Comparison of ENCODE assay signal across 26 cellular contexts in genomic region chr17:68221786-68222185, GRCh38. TPM values are rescaled to one million over a fixed set of nuclear protein-coding genes. Genes with fewer than 3 reads are reported as not detected.
DNase-seq lines count a peak whose midpoint lies in the region; ATAC-seq and TF ChIP-seq lines count a peak whose summit lies in the region.
"Had no signal": no experiment of that assay in that cellular context is flagged by ENCODE, and none has a peak within 500 bp of the region (broad histone marks: within the 10 kb centered on the region; RNA-seq: fewer than 3 reads in every experiment).

No MANE protein-coding gene starts in this region.

- peaks cover 8% of the 10 kb centered on the region for H3K4me1 Mint-ChIP-seq in stimulated activated naive CD8-positive, alpha-beta T cell treated with anti-CD3 and anti-CD28 coated beads, Interleukin-15, Interleukin-2, amounts not matched to agents 100 ng/mL and 50 ng/mL, for 24 hours (ENCODE audit: low read depth)
- H3K4me1 Mint-ChIP-seq in stimulated activated naive CD8-positive, alpha-beta T cell treated with anti-CD3 and anti-CD28 coated beads, Interleukin-15, amount 100 ng/mL, for 72 hours, result peaks cover 15% of the 10 kb centered on the region
- H3K4me1 Mint-ChIP-seq in activated T-helper 2 cell treated with anti-CD3 and anti-CD28 coated beads, Interferon-gamma antibody, Interleukin-2, Interleukin-4, amounts not matched to agents 10 μg/mL and 5 μg/mL and 100 μg/mL, durations not matched to agents 14 hours and 24 hours and 36 hours (ENCODE audit: low read depth), result peaks cover 7% of the 10 kb centered on the region
- H3K4me1 Mint-ChIP-seq in naive B cell, result peaks cover 39 to 73% (median 62%) of the 10 kb centered on the region in 3 donors

- H3K4me3 Mint-ChIP-seq in stimulated activated naive CD8-positive, alpha-beta T cell treated with anti-CD3 and anti-CD28 coated beads, Interleukin-15, Interleukin-2, amounts not matched to agents 100 ng/mL and 50 ng/mL, for 24 hours, result no peak overlapping the region
- no peak overlapping the region for H3K4me3 Mint-ChIP-seq in stimulated activated naive CD8-positive, alpha-beta T cell treated with anti-CD3 and anti-CD28 coated beads, Interleukin-15, amount 100 ng/mL, for 72 hours
- H3K4me3 Mint-ChIP-seq in activated T-helper 2 cell treated with anti-CD3 and anti-CD28 coated beads, Interferon-gamma antibody, Interleukin-2, Interleukin-4, amounts not matched to agents 10 μg/mL and 5 μg/mL and 100 μg/mL, durations not matched to agents 14 hours and 24 hours and 36 hours (ENCODE audit: low read depth), result no peak overlapping the region
- H3K4me3 Mint-ChIP-seq in naive B cell, result peak overlapping the region in 2 of 8 donors; percentile 4 to 5
- H3K4me3 Mint-ChIP-seq: activated naive CD4-positive, alpha-beta T cell treated with anti-CD3 and anti-CD28 coated beads, Interleukin-2, amount 10 ng/mL, durations not matched to agents 7 days and 5 days; activated T-helper 1 cell treated with anti-CD3 and anti-CD28 coated beads, Interleukin-12 subunit alpha, Interleukin-12 subunit beta, Interleukin-2, Interleukin-4 antibody, amounts not matched to agents 30 ng/mL and 10 ng/mL and 1 ng/mL, durations not matched to agents 14 hours and 24 hours and 36 hours had no signal

- no peak for DNase-seq in stimulated activated naive CD8-positive, alpha-beta T cell treated with anti-CD3 and anti-CD28 coated beads, Interleukin-15, amount 100 ng/mL, for 72 hours
- no peak for DNase-seq in activated T-helper 2 cell treated with anti-CD3 and anti-CD28 coated beads, Interferon-gamma antibody, Interleukin-2, Interleukin-4, amounts not matched to agents 10 μg/mL and 5 μg/mL and 100 μg/mL, durations not matched to agents 14 hours and 24 hours and 36 hours (ENCODE audit: low spot score)
- DNase-seq in naive B cell (no peak), HEK293T (ENCODE audit: extremely low spot score) (no peak), GM10248 (ENCODE audit: extremely low spot score) (no peak), NCI-H524 treated with DMSO at 0.1 percent for 48 hours (lab: John Stamatoyannopoulos, UW) (no peak)
- DNase-seq: activated naive CD4-positive, alpha-beta T cell treated with anti-CD3 and anti-CD28 coated beads, Interleukin-2, amount 10 ng/mL, durations not matched to agents 7 days and 5 days; amygdala; BE2C; colonic mucosa; COR-L47; effector CD8-positive, alpha-beta T cell; erythroblast; foreskin fibroblast; GF-D8; heart right ventricle; mammary epithelial cell; stimulated activated CD4-positive, alpha-beta T cell treated with anti-CD3 and anti-CD28 coated beads, Interleukin-12 subunit alpha, Interleukin-12 subunit beta, amount 100 ng/mL, for 4 hours; stimulated activated CD4-positive, alpha-beta T cell treated with anti-CD3 and anti-CD28 coated beads, Interleukin-4, amount 100 ng/mL, for 1 hour; testis had no signal

- intact Hi-C loops in activated T-helper 2 cell treated with anti-CD3 and anti-CD28 coated beads, Interferon-gamma antibody, Interleukin-2, Interleukin-4, amounts not matched to agents 10 μg/mL and 5 μg/mL and 100 μg/mL, durations not matched to agents 14 hours and 24 hours and 36 hours (cut with micrococcal nuclease), result no loop called here

- POLR2A ChIA-PET in HEK293T (lab: Yijun Ruan, JAX) (interaction anchor here (1.5 kb wide), 1 partner anchor 26 kb away, joined by 4 read pairs; the partner anchor contains the start of gene AMZ2), GM10248 (lab: Yijun Ruan, JAX) (no interaction called here)

- ATAC-seq in stimulated activated naive CD8-positive, alpha-beta T cell treated with anti-CD3 and anti-CD28 coated beads, Interleukin-15, amount 100 ng/mL, for 72 hours, result no peak
- no peak for ATAC-seq in naive B cell (ENCODE audit: low read depth in 2 of 2)
- no peak for ATAC-seq in GM18498 (IDR thresholded peaks at IDR 0.05; ENCODE audit: unreplicated experiment)
- ATAC-seq: heart right ventricle, Right ventricle myocardium inferior, sciatic nerve had no signal

- peak overlapping the region; percentile 4 for H3K27ac Mint-ChIP-seq in stimulated activated naive CD8-positive, alpha-beta T cell treated with anti-CD3 and anti-CD28 coated beads, Interleukin-15, Interleukin-2, amounts not matched to agents 100 ng/mL and 50 ng/mL, for 24 hours
- peak overlapping the region in 1 of 2 donors; percentile 78 for H3K27ac Mint-ChIP-seq in stimulated activated naive CD8-positive, alpha-beta T cell treated with anti-CD3 and anti-CD28 coated beads, Interleukin-15, amount 100 ng/mL, for 72 hours
- peak overlapping the region; percentile 49 for H3K27ac Mint-ChIP-seq in activated T-helper 2 cell treated with anti-CD3 and anti-CD28 coated beads, Interferon-gamma antibody, Interleukin-2, Interleukin-4, amounts not matched to agents 10 μg/mL and 5 μg/mL and 100 μg/mL, durations not matched to agents 14 hours and 24 hours and 36 hours
- peak overlapping the region; percentile 21 to 89 (median 72) for H3K27ac Mint-ChIP-seq in naive B cell
- H3K27ac Mint-ChIP-seq: activated naive CD4-positive, alpha-beta T cell treated with anti-CD3 and anti-CD28 coated beads, Interleukin-2, amount 10 ng/mL, durations not matched to agents 7 days and 5 days; activated T-helper 1 cell treated with anti-CD3 and anti-CD28 coated beads, Interleukin-12 subunit alpha, Interleukin-12 subunit beta, Interleukin-2, Interleukin-4 antibody, amounts not matched to agents 30 ng/mL and 10 ng/mL and 1 ng/mL, durations not matched to agents 14 hours and 24 hours and 36 hours; progenitor cell of endocrine pancreas had no signal

- H3K36me3 Mint-ChIP-seq in stimulated activated naive CD8-positive, alpha-beta T cell treated with anti-CD3 and anti-CD28 coated beads, Interleukin-15, Interleukin-2, amounts not matched to agents 100 ng/mL and 50 ng/mL, for 24 hours (ENCODE audit: low read depth), result peaks cover 10% of the 10 kb centered on the region
- peaks cover 37% of the 10 kb centered on the region for H3K36me3 Mint-ChIP-seq in activated T-helper 2 cell treated with anti-CD3 and anti-CD28 coated beads, Interferon-gamma antibody, Interleukin-2, Interleukin-4, amounts not matched to agents 10 μg/mL and 5 μg/mL and 100 μg/mL, durations not matched to agents 14 hours and 24 hours and 36 hours (ENCODE audit: low read depth)
- H3K36me3 Mint-ChIP-seq in naive B cell, result peaks cover 0 to 12% of the 10 kb centered on the region in 2 donors

- no peak for TF ChIP-seq CTCF in GM10248 (IDR thresholded peaks at IDR 0.05; ENCODE audit: control extremely low read depth, extremely low read depth, low read depth, missing control alignments)

- CTCF ChIA-PET in HEK293T (lab: Yijun Ruan, JAX) (no interaction called here), GM10248 (lab: Yijun Ruan, JAX) (interaction anchor here (1.3 to 2.2 kb wide), 3 partner anchors 16 to 20 kb away, joined by 3 to 10 read pairs (median 4); no protein-coding TSS in a partner anchor)

- no peaks in the 10 kb centered on the region for H3K27me3 Mint-ChIP-seq in stimulated activated naive CD8-positive, alpha-beta T cell treated with anti-CD3 and anti-CD28 coated beads, Interleukin-15, Interleukin-2, amounts not matched to agents 100 ng/mL and 50 ng/mL, for 24 hours
- no peaks in the 10 kb centered on the region for H3K27me3 Mint-ChIP-seq in stimulated activated naive CD8-positive, alpha-beta T cell treated with anti-CD3 and anti-CD28 coated beads, Interleukin-15, amount 100 ng/mL, for 72 hours
- no peaks in the 10 kb centered on the region for H3K27me3 Mint-ChIP-seq in activated T-helper 2 cell treated with anti-CD3 and anti-CD28 coated beads, Interferon-gamma antibody, Interleukin-2, Interleukin-4, amounts not matched to agents 10 μg/mL and 5 μg/mL and 100 μg/mL, durations not matched to agents 14 hours and 24 hours and 36 hours (ENCODE audit: low read depth)
- H3K27me3 Mint-ChIP-seq in naive B cell, result no peaks in the 10 kb centered on the region
- H3K27me3 Mint-ChIP-seq: activated naive CD4-positive, alpha-beta T cell treated with anti-CD3 and anti-CD28 coated beads, Interleukin-2, amount 10 ng/mL, durations not matched to agents 7 days and 5 days; progenitor cell of endocrine pancreas had no signal

- no peaks in the 10 kb centered on the region for H3K9me3 Mint-ChIP-seq in stimulated activated naive CD8-positive, alpha-beta T cell treated with anti-CD3 and anti-CD28 coated beads, Interleukin-15, Interleukin-2, amounts not matched to agents 100 ng/mL and 50 ng/mL, for 24 hours
- H3K9me3 Mint-ChIP-seq in stimulated activated naive CD8-positive, alpha-beta T cell treated with anti-CD3 and anti-CD28 coated beads, Interleukin-15, amount 100 ng/mL, for 72 hours, result no peaks in the 10 kb centered on the region
- no peaks in the 10 kb centered on the region for H3K9me3 Mint-ChIP-seq in activated T-helper 2 cell treated with anti-CD3 and anti-CD28 coated beads, Interferon-gamma antibody, Interleukin-2, Interleukin-4, amounts not matched to agents 10 μg/mL and 5 μg/mL and 100 μg/mL, durations not matched to agents 14 hours and 24 hours and 36 hours
- no peaks in the 10 kb centered on the region for H3K9me3 Mint-ChIP-seq in naive B cell
- H3K9me3 Mint-ChIP-seq: activated naive CD4-positive, alpha-beta T cell treated with anti-CD3 and anti-CD28 coated beads, Interleukin-2, amount 10 ng/mL, durations not matched to agents 7 days and 5 days; activated T-helper 1 cell treated with anti-CD3 and anti-CD28 coated beads, Interleukin-12 subunit alpha, Interleukin-12 subunit beta, Interleukin-2, Interleukin-4 antibody, amounts not matched to agents 30 ng/mL and 10 ng/mL and 1 ng/mL, durations not matched to agents 14 hours and 24 hours and 36 hours had no signal

TF ChIP-seq in HEK293T, 16 proteins besides CTCF, POLR2A, EP300 and RAD21:
- no peak for TF ChIP-seq FOXA1 (IDR thresholded peaks at IDR 0.05)
- TF ChIP-seq TARDBP (IDR thresholded peaks at IDR 0.05), result no peak
- TF ChIP-seq SUZ12 (IDR thresholded peaks at IDR 0.05), result no peak

RNA-seq across cellular contexts. Expression of gene AMZ2, which starts 26.1 kb away (rescaled TPM):
- total RNA-seq in activated T-helper 2 cell treated with anti-CD3 and anti-CD28 coated beads, Interferon-gamma antibody, Interleukin-2, Interleukin-4, amounts not matched to agents 10 μg/mL and 5 μg/mL and 100 μg/mL, durations not matched to agents 14 hours and 24 hours and 36 hours, result 85.9 and 111 TPM in 2 replicates
- polyA plus RNA-seq in naive B cell (ENCODE audit: low read depth in 6 of 6), result 100 to 1,000 TPM in 3 of 6 donors, 10 to 100 TPM in 3; 92.7 to 152 (median 106) TPM
